Comparison of ENCODE assay signal across 1 cellular context in genomic region chr1:23959461-23960290, GRCh38.
A peak's percentile ranks its signal among the peaks of the same experiment; 100 is the strongest.
TF ChIP-seq lines count a peak whose summit lies in the region.

Gene PNRC2 (plus strand): TSS chr1:23959828. CDS start chr1:23961458, 1,630 bp downstream.

TF ChIP-seq in WTC11, 78 proteins besides CTCF, POLR2A, EP300 and RAD21 (continued from another document):
- peak; percentile 44; the same call in 1 of the 2 replicates for TF ChIP-seq ARID4B (CRISPR knock-in tag; IDR thresholded peaks at IDR 0.05; ENCODE audit: borderline replicate concordance)
- TF ChIP-seq ATF3 (CRISPR knock-in tag; conservative IDR thresholded peaks at IDR 0.05) = no peak
- TF ChIP-seq KAT7 (CRISPR knock-in tag; IDR thresholded peaks at IDR 0.05; ENCODE audit: borderline replicate concordance) = peak; percentile 72; the same call in 1 of the 2 replicates
- peak; percentile 80 for TF ChIP-seq GABPB1 (CRISPR knock-in tag; IDR thresholded peaks at IDR 0.05)
- no peak for TF ChIP-seq NR3C1 (CRISPR knock-in tag; conservative IDR thresholded peaks at IDR 0.05; ENCODE audit: low read depth)
- peak; percentile 52; the same call in 1 of the 2 replicates for TF ChIP-seq CREM (CRISPR knock-in tag; IDR thresholded peaks at IDR 0.05)
- no peak for TF ChIP-seq PRRX2 (CRISPR knock-in tag; IDR thresholded peaks at IDR 0.05)
- peak; percentile 83 for TF ChIP-seq NFYB (CRISPR knock-in tag; conservative IDR thresholded peaks at IDR 0.05; ENCODE audit: low read depth)
- 0 out of 2 replicates have a peak, but pooled peaks have one; percentile 51 for TF ChIP-seq MAX (CRISPR knock-in tag; IDR thresholded peaks at IDR 0.05)
- 0 out of 2 replicates have a peak, but pooled peaks have one; percentile 60 for TF ChIP-seq E2F1 (CRISPR knock-in tag; IDR thresholded peaks at IDR 0.05)
- no peak for TF ChIP-seq NR2C2 (CRISPR knock-in tag; IDR thresholded peaks at IDR 0.05)
- TF ChIP-seq NFATC4 (CRISPR knock-in tag; IDR thresholded peaks at IDR 0.05) = 0 out of 2 replicates have a peak, but pooled peaks have one; percentile 46
- TF ChIP-seq FOXK1 (CRISPR knock-in tag; IDR thresholded peaks at IDR 0.05) = peak; percentile 57
TF ChIP-seq in WTC11: peak in this region for 21.
